ENCODE assay signal across 8 cellular contexts in genomic region chr2:36357506-36358316, GRCh38. TPM values are rescaled to one million over a fixed set of nuclear protein-coding genes. Genes with fewer than 3 reads are reported as not detected.
DNase-seq lines count a peak whose midpoint lies in the region; ATAC-seq, FAIRE-seq and TF ChIP-seq lines count a peak whose summit lies in the region.

No MANE protein-coding gene starts in this region.

- peak overlapping the region; percentile 98 for H3K4me2 ChIP-seq in endothelial cell of umbilical vein (ENCODE audit: insufficient read depth, low read length)

- H3K27ac ChIP-seq in endothelial cell of umbilical vein (ENCODE audit: insufficient read depth, low read depth, low read length) (peak overlapping the region; percentile 67), thoracic aorta (peak overlapping the region; percentile 84 to 89)

- H3K36me3 ChIP-seq in BJ (ENCODE audit: control insufficient read depth, insufficient read depth, low read length) (no peaks in the 10 kb centered on the region), endothelial cell of umbilical vein (ENCODE audit: control insufficient read depth in 2 of 2, extremely low read depth in 1 of 2, insufficient read depth in 2 of 2, low read length in 2 of 2) (peaks cover 0 to 8% of the 10 kb centered on the region in 2 experiments), mucosa of descending colon (ENCODE audit: low read depth) (no peaks in the 10 kb centered on the region), thoracic aorta (no peaks in the 10 kb centered on the region)

- peak; percentile 15 for ATAC-seq in GM19025 (IDR thresholded peaks at IDR 0.05; ENCODE audit: low read depth, unreplicated experiment)
- ATAC-seq in HG03457 (IDR thresholded peaks at IDR 0.05; ENCODE audit: unreplicated experiment), result peak; percentile 23
- peak; percentile 44 for ATAC-seq in WTC11
- peak; percentile 24 for ATAC-seq in mucosa of descending colon
- no peak for ATAC-seq in thoracic aorta (ENCODE audit: insufficient number of reproducible peaks, low FRiP score, low read depth)
- no peak for ATAC-seq in HG03280 (IDR thresholded peaks at IDR 0.05; ENCODE audit: unreplicated experiment)

- H3K4me1 ChIP-seq in endothelial cell of umbilical vein (ENCODE audit: control insufficient read depth, extremely low read depth, insufficient read depth, low read length), result peaks cover 57% of the 10 kb centered on the region
- peaks cover 27% of the 10 kb centered on the region for H3K4me1 ChIP-seq in mucosa of descending colon (ENCODE audit: low read depth)
- peaks cover 27 to 64% of the 10 kb centered on the region in 2 donors for H3K4me1 ChIP-seq in thoracic aorta (ENCODE audit: control insufficient read depth in 1 of 2, low read depth in 2 of 2)

- H3K9me3 ChIP-seq in endothelial cell of umbilical vein (replicated peaks; ENCODE audit: control insufficient read depth, insufficient read depth, low read length) (no peaks in the 10 kb centered on the region), mucosa of descending colon (no peaks in the 10 kb centered on the region), thoracic aorta (no peaks in the 10 kb centered on the region)

- POLR2A ChIA-PET in BJ (lab: Charles Lee), result interaction anchor here (0.6 to 0.7 kb wide), 2 partner anchors 16 to 428 kb away, joined by 3 to 5 read pairs; no protein-coding TSS in a partner anchor
- POLR2A ChIA-PET in WTC11 (lab: Charles Lee), result interaction anchor here (0.9 kb wide), 1 partner anchor 102 kb away, joined by 4 read pairs; no protein-coding TSS in a partner anchor
- POLR2A ChIA-PET in endothelial cell of umbilical vein (lab: Charles Lee), result interaction anchor here (0.6 to 1.1 kb wide), 8 partner anchors 12 to 211 kb away, joined by 3 to 4 read pairs (median 4); no protein-coding TSS in a partner anchor

- BruUV-seq in endothelial cell of umbilical vein (replicated peaks; lab: Mats Ljungman, UMichigan), result TSS peak; percentile 35

- H3K79me2 ChIP-seq in endothelial cell of umbilical vein (ENCODE audit: control insufficient read depth, insufficient read depth, low read length), result peaks cover 96% of the 10 kb centered on the region

- intact Hi-C loops in endothelial cell of umbilical vein (cut with micrococcal nuclease) (loop anchor here (1.0 to 2.0 kb wide), 7 partner anchors 10 to 204 kb away; no protein-coding TSS in a partner anchor), mucosa of descending colon (cut with DNase I, micrococcal nuclease) (loop anchor here (10.0 kb wide), 2 partner anchors 147 to 307 kb away; no protein-coding TSS in a partner anchor)

- H3K36me3 Mint-ChIP-seq in WTC11, result no peaks in the 10 kb centered on the region

- H3K9me3 Mint-ChIP-seq in WTC11, result no peaks in the 10 kb centered on the region

- FAIRE-seq in endothelial cell of umbilical vein (lab: Jason Lieb, UNC), result peak; percentile 66

- H3K27ac Mint-ChIP-seq in WTC11, result peak overlapping the region; percentile 67

- peak overlapping the region; percentile 98 for H3K4me3 Mint-ChIP-seq in WTC11

- no peak for TF ChIP-seq POLR2A in endothelial cell of umbilical vein (IDR thresholded peaks at IDR 0.05; ENCODE audit: low read depth, low read length)

- peak overlapping the region; percentile 92 for H3K9ac ChIP-seq in endothelial cell of umbilical vein (replicated peaks; ENCODE audit: extremely low read depth, insufficient read depth, low read length)

- no peak overlapping the region for H2AFZ ChIP-seq in endothelial cell of umbilical vein (ENCODE audit: low read depth, low read length)

- H3K27me3 Mint-ChIP-seq in WTC11 (ENCODE audit: low read depth), result peaks cover 19% of the 10 kb centered on the region

- H3K4me3 ChIP-seq in BJ (ENCODE audit: low read depth, low read length), result peak overlapping the region; percentile 97
- H3K4me3 ChIP-seq in endothelial cell of umbilical vein (replicated peaks in 1 of 3; ENCODE audit: insufficient read depth in 1 of 3, low read depth in 1 of 3, low read length in 3 of 3), result peak overlapping the region; percentile 40 to 96 (median 85)
- H3K4me3 ChIP-seq in mucosa of descending colon, result peak overlapping the region; percentile 65
- H3K4me3 ChIP-seq in thoracic aorta, result peak overlapping the region; percentile 93

- CTCF ChIA-PET in BJ (lab: Yijun Ruan, JAX) (interaction anchor here (0.7 to 1.6 kb wide), 5 partner anchors 14 to 307 kb away, joined by 3 to 4 read pairs (median 3); no protein-coding TSS in a partner anchor), WTC11 (lab: Charles Lee) (interaction anchor here (0.7 to 7.1 kb wide), 10 partner anchors 9 to 132 kb away, joined by 3 to 62 read pairs (median 4); no protein-coding TSS in a partner anchor), endothelial cell of umbilical vein (lab: Charles Lee) (interaction anchor here (0.6 to 3.8 kb wide), 12 partner anchors 9 to 306 kb away, joined by 3 to 27 read pairs (median 4); no protein-coding TSS in a partner anchor)

- peak; percentile 63 for TF ChIP-seq CTCF in BJ (IDR thresholded peaks at IDR 0.05; ENCODE audit: insufficient read depth, low read depth, low read length)
- no peak for TF ChIP-seq CTCF in WTC11 (IDR thresholded peaks at IDR 0.05)
- peak; percentile 14 to 30 for TF ChIP-seq CTCF in endothelial cell of umbilical vein (IDR thresholded peaks at IDR 0.05; ENCODE audit: extremely low read depth in 1 of 2, insufficient read depth in 1 of 2, low read depth in 1 of 2, low read length in 2 of 2)
- TF ChIP-seq CTCF in mucosa of descending colon (IDR thresholded peaks at IDR 0.05), result no peak
- TF ChIP-seq CTCF in thoracic aorta (IDR thresholded peaks at IDR 0.05), result peak; percentile 24

- dilution Hi-C loops in endothelial cell of umbilical vein (cut with MboI; ENCODE audit: extremely low pct_ligation_motif_present, low sequenced_read_pairs), result no loop called here

- no peaks in the 10 kb centered on the region for H3K9me1 ChIP-seq in endothelial cell of umbilical vein (replicated peaks; ENCODE audit: control insufficient read depth, extremely low read depth, insufficient read depth, low read length)

- DNase-seq in BJ (ENCODE audit: low read depth) (no peak), WTC11 (ENCODE audit: low spot score) (peak; percentile 55), endothelial cell of umbilical vein (ENCODE audit: low read depth, low spot score) (peak; percentile 82), mucosa of descending colon (peak; percentile 46 to 68 (median 63)), thoracic aorta (ENCODE audit: low spot score) (no peak)

- H3K27me3 ChIP-seq in BJ (ENCODE audit: control insufficient read depth, insufficient read depth, low read length) (no peaks in the 10 kb centered on the region), endothelial cell of umbilical vein (ENCODE audit: control insufficient read depth in 2 of 2, insufficient read depth in 2 of 2, low read length in 2 of 2) (no peaks in the 10 kb centered on the region), thoracic aorta (replicated peaks; ENCODE audit: insufficient read depth) (no peaks in the 10 kb centered on the region)

- peaks cover 7% of the 10 kb centered on the region for H4K20me1 ChIP-seq in endothelial cell of umbilical vein (replicated peaks; ENCODE audit: control insufficient read depth, extremely low read depth, insufficient read depth, low read length)

- peaks cover 74% of the 10 kb centered on the region for H3K4me1 Mint-ChIP-seq in WTC11

TF ChIP-seq in WTC11, 78 proteins besides CTCF, POLR2A, EP300 and RAD21 (continues in another document):
- TF ChIP-seq FOXP1 (CRISPR knock-in tag; IDR thresholded peaks at IDR 0.05; ENCODE audit: borderline replicate concordance) (peak; percentile 47; the same call in 1 of the 2 replicates), ZNF138 (CRISPR knock-in tag; conservative IDR thresholded peaks at IDR 0.05) (peak; percentile 38; the same call in 1 of the 2 replicates), NFE2L1 (CRISPR knock-in tag; IDR thresholded peaks at IDR 0.05) (0 out of 2 replicates have a peak, but pooled peaks have one; percentile 43), MYBL2 (CRISPR knock-in tag; IDR thresholded peaks at IDR 0.05) (0 out of 2 replicates have a peak, but pooled peaks have one; percentile 51)

TF ChIP-seq in endothelial cell of umbilical vein, 7 proteins besides CTCF, POLR2A, EP300 and RAD21:
- TF ChIP-seq GATA2 (IDR thresholded peaks at IDR 0.05; ENCODE audit: insufficient read depth, insufficient read length, low read depth, low read length) (no peak), EZH2 (IDR thresholded peaks at IDR 0.05; ENCODE audit: borderline replicate concordance, low read depth, low read length, severe bottlenecking) (no peak), MYC (IDR thresholded peaks at IDR 0.05; ENCODE audit: low read depth, low read length) (no peak)

RNA-seq across cellular contexts. Expression of gene CRIM1, which starts 2.1 kb away (rescaled TPM):
- polyA plus RNA-seq in BJ (2011; rRNA removed) (427 and 729 TPM in 2 replicates), endothelial cell of umbilical vein (422 and 462 TPM in 2 replicates)
- 1,519 and 2,068 TPM in 2 replicates for polyA minus RNA-seq in BJ (2011; rRNA and poly(A)+ RNA removed)
- total RNA-seq in WTC11 (2021) (24.1 to 25.1 TPM (median 24.3 TPM) in 3 replicates), endothelial cell of umbilical vein (649 and 675 TPM in 2 replicates), mucosa of descending colon (100 to 1,000 TPM in 1 of 3 donors, 10 to 100 TPM in 2; 66.9 to 104 (median 85.8) TPM), thoracic aorta (100 to 1,000 TPM; 217 to 465 TPM)
- polyA plus RNA-seq in endothelial cell of umbilical vein (2011; cell fraction: cytosol; rRNA removed), result 397 and 400 TPM in 2 replicates
- polyA plus RNA-seq in endothelial cell of umbilical vein (2011; cell fraction: nucleus; rRNA removed), result 406 and 467 TPM in 2 replicates
- polyA plus RNA-seq in endothelial cell of umbilical vein (2012), result 369 and 389 TPM in 2 replicates
- polyA minus RNA-seq in endothelial cell of umbilical vein, result 1,644 and 1,810 TPM in 2 replicates
- 271 TPM for polyA minus RNA-seq in endothelial cell of umbilical vein (2011; cell fraction: cytosol; rRNA and poly(A)+ RNA removed)
- polyA minus RNA-seq in endothelial cell of umbilical vein (2011; cell fraction: nucleus; rRNA and poly(A)+ RNA removed), result 1,549 and 1,599 TPM in 2 replicates

Comparison
In these comparisons a context has a peak if more than half of its experiments do, and no peak if none do; other contexts are left out.
1. DNase-seq: peak in WTC11 (single experiment), endothelial cell of umbilical vein (single experiment) and mucosa of descending colon (3 of 3); none in BJ (single experiment) and thoracic aorta (single experiment).
2. CTCF ChIP-seq: peak in BJ (single experiment), endothelial cell of umbilical vein (2 of 2) and thoracic aorta (single experiment); none in WTC11 (single experiment) and mucosa of descending colon (single experiment).
3. ATAC-seq: peak in GM19025 (single experiment), HG03457 (single experiment), WTC11 (single experiment) and mucosa of descending colon (single experiment); none in thoracic aorta (single experiment) and HG03280 (single experiment).
4. Peak in every context shown above with its lines, with median percentiles within 50 percentile points of each other: H3K4me3 ChIP-seq.